ENCODE assay signal across 9 cellular contexts in the genomic region with DNA sequence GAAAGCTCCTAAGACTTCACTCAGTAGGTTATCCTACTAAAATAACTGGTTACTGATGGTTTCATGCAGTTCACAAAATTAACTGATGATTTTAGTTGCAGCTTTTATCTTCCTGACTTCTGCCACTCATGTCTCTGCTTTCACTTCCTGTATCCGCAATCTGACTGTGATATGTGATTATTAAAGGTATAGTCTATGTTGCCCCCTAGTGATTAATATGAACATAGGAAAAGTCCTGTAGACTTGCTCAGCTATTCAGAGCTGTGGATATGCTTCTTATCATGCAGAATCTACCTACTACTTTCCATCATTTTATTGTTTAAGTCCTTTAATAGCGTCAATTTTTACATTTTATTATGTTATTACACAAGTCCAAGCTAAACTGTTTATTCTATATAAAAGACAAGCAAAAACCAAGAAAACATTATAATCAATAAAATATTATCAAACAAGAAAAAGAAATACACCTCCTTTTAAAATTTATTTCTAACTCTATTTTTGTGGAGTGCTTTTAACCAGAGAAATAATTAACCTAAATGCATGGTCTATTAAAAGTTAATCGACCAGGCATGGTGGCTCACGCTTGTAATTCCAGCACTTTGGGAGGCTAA. TPM values are rescaled to one million over a fixed set of nuclear protein-coding genes. Genes with fewer than 3 reads are reported as not detected.
DNase-seq lines count a peak whose midpoint lies in the region; ATAC-seq and TF ChIP-seq lines count a peak whose summit lies in the region.
"Had no signal": no experiment of that assay in that cellular context is flagged by ENCODE, and none has a peak within 500 bp of the region (broad histone marks: within the 10 kb centered on the region; RNA-seq: fewer than 3 reads in every experiment).

No MANE protein-coding gene starts in this region.

- peak overlapping the region in 1 of 2 donors; percentile 0 for H3K27ac Mint-ChIP-seq in T-cell

- H3K4me1 Mint-ChIP-seq in T-cell, result peaks cover 9 to 14% (median 9%) of the 10 kb centered on the region in 3 donors

- CTCF ChIA-PET in T-cell (lab: Charles Lee), result interaction anchor here (0.5 to 2.3 kb wide), 22 partner anchors 8 to 903 kb away, joined by 3 to 13 read pairs (median 4); no protein-coding TSS in a partner anchor

- ATAC-seq in GM18517 (IDR thresholded peaks at IDR 0.05; ENCODE audit: unreplicated experiment) (peak; percentile 95), HG02885 (IDR thresholded peaks at IDR 0.05; ENCODE audit: poor library complexity, unreplicated experiment) (peak; percentile 88), T-cell (replicated peaks in 1 of 4) (peak; percentile 84 to 90 (median 87))
- peak; percentile 77 for ATAC-seq in stimulated activated naive CD8-positive, alpha-beta T cell treated with anti-CD3 and anti-CD28 coated beads, Interleukin-15, Interleukin-2, amounts not matched to agents 100 U/mL and 50 U/mL, for 24 hours

- POLR2A ChIA-PET in T-cell (lab: Charles Lee), result interaction anchor here in 1 of 2 donors (1.0 kb wide), 1 partner anchor 60 kb away, joined by 3 read pairs; no protein-coding TSS in a partner anchor

- H3K27me3 Mint-ChIP-seq in T-cell, result no peaks in the 10 kb centered on the region

- H3K4me3 ChIP-seq in BE2C (ENCODE audit: low read depth, low read length), result no peak overlapping the region
- H3K4me3 ChIP-seq: SJCRH30 had no signal

- peaks cover under 1% of the 10 kb centered on the region for H3K36me3 Mint-ChIP-seq in T-cell

- H3K36me3 ChIP-seq in BE2C, result no peaks in the 10 kb centered on the region
- H3K36me3 ChIP-seq: SJCRH30 had no signal

- H3K4me3 Mint-ChIP-seq in T-cell, result no peak overlapping the region

- H3K9me3 ChIP-seq in BE2C, result no peaks in the 10 kb centered on the region
- H3K9me3 ChIP-seq: SJCRH30 had no signal

- no peaks in the 10 kb centered on the region for H3K27me3 ChIP-seq in BE2C
- H3K27me3 ChIP-seq: SJCRH30 had no signal

- no peaks in the 10 kb centered on the region for H3K9me3 Mint-ChIP-seq in T-cell

- H3K4me1 ChIP-seq in BE2C, result no peaks in the 10 kb centered on the region
- H3K4me1 ChIP-seq: SJCRH30 had no signal

- TF ChIP-seq CTCF in BE2C (IDR thresholded peaks at IDR 0.05; ENCODE audit: low read depth, low read length), result peak; percentile 60

- DNase-seq in BE2C (no peak), NCI-H128 (lab: John Stamatoyannopoulos, UW; ENCODE audit: unreplicated experiment) (peak; percentile 8), T-cell (peak in 2 of 34 experiments; percentile 9 to 10), globus pallidus (ENCODE audit: low spot score) (peak; percentile 46), GOT3 (lab: John Stamatoyannopoulos, UW) (no peak)
- no peak for DNase-seq in stimulated activated naive CD8-positive, alpha-beta T cell treated with anti-CD3 and anti-CD28 coated beads, Interleukin-15, Interleukin-2, amounts not matched to agents 100 U/mL and 50 U/mL, for 24 hours

RNA-seq across cellular contexts. Expression of gene TLR2, which starts 40.6 kb away (rescaled TPM):
- not detected for polyA plus RNA-seq in BE2C (2012; ENCODE audit: insufficient read depth, insufficient read length, low read depth)
- 1 to 10 TPM; 1.1 to 2.3 (median 1.9) TPM for total RNA-seq in T-cell
- total RNA-seq: SJCRH30 had no signal

Comparison
In these comparisons a context has a peak if more than half of its experiments do, and no peak if none do; other contexts are left out.
1. DNase-seq: peak in NCI-H128 (single experiment) and globus pallidus (single experiment); none in BE2C (single experiment), stimulated activated naive CD8-positive, alpha-beta T cell treated with anti-CD3 and anti-CD28 coated beads, Interleukin-15, Interleukin-2, amounts not matched to agents 100 U/mL and 50 U/mL, for 24 hours (single experiment) and GOT3 (single experiment).
2. Peak in every context shown above with its lines, with median percentiles within 50 percentile points of each other: ATAC-seq.